ENCODE assay signal across 10 cellular contexts in genomic region chr20:16674243-16674642, GRCh38.
"Had no signal": no experiment of that assay in that cellular context is flagged by ENCODE, and none has a peak within 500 bp of the region (broad histone marks: within the 10 kb centered on the region; RNA-seq: fewer than 3 reads in every experiment).

No MANE protein-coding gene starts in this region.

- H3K27ac ChIP-seq: GM23248 had no signal

- H3K9ac ChIP-seq: GM23248 had no signal

- H3K4me1 Mint-ChIP-seq: H9 had no signal

- ATAC-seq: HCT116 had no signal

- H3K36me3 ChIP-seq: HAP-1 had no signal

- FAIRE-seq: H1, H54 had no signal

- H2AFZ ChIP-seq: GM23248 had no signal

- H3K27ac Mint-ChIP-seq: H9, HFFc6 had no signal

- DNase-seq: GM23248, GOT3, H7, H9, HCEC 1CT, HFFc6 had no signal

- H3K9me3 ChIP-seq: HAP-1 had no signal

- H3K4me3 ChIP-seq: GM23248, HAP-1 had no signal

- H3K4me3 Mint-ChIP-seq: H9, HFFc6 had no signal

- H3K4me1 ChIP-seq: HAP-1 had no signal
